ENCODE assay signal across 19 cellular contexts in the genomic region with DNA sequence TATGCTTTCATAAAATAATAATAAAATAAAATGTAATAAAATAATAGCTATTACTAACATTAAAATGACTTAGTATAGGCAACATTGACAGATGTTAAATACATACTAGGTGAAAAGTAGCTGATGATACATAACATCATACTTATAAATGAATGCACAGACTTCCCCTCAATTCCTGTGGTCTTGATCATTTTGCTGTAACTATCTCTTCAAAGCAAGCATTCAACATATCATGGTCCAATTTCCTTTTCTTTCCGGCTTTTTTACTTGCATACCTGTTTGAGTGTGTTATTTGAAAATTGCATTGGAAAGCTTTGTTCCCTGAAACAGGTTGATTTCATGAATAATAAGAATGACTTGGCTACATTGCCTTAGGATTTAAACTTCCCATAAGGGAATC.
"Had no signal": no experiment of that assay in that cellular context is flagged by ENCODE, and none has a peak within 500 bp of the region (broad histone marks: within the 10 kb centered on the region; RNA-seq: fewer than 3 reads in every experiment).

No MANE protein-coding gene starts in this region.

- DNase-seq: activated B cell treated with CpG ODN at 0.5 μM for 24 hours; activated CD4-positive, alpha-beta memory T cell treated with anti-CD3 and anti-CD28 coated beads, Interleukin-2, amount 10 ng/mL, durations not matched to agents 7 days and 5 days; activated CD4-positive, alpha-beta T cell treated with anti-CD3 and anti-CD28 coated beads for 48 hours; activated CD8-positive, alpha-beta memory T cell treated with anti-CD3 and anti-CD28 coated beads, Interleukin-2, amount 10 ng/mL, durations not matched to agents 7 days and 5 days; activated naive CD4-positive, alpha-beta T cell; activated naive CD8-positive, alpha-beta T cell treated with anti-CD3 and anti-CD28 coated beads for 36 hours; amygdala; cerebellar nuclear complex; effector memory CD4-positive, alpha-beta T cell; immature natural killer cell; mesenchymal stem cell; natural killer cell; retina; stimulated activated CD4-positive, alpha-beta T cell treated with anti-CD3 and anti-CD28 coated beads, Interleukin-2, amount 100 ng/mL, for 24 hours; stimulated activated naive CD4-positive, alpha-beta T cell treated with Interleukin-2 at 50 U/mL for 16 hours; thyroid gland had no signal

- H3K27me3 Mint-ChIP-seq: activated B cell treated with CpG ODN at 0.5 μM for 24 hours; activated CD4-positive, alpha-beta memory T cell treated with anti-CD3 and anti-CD28 coated beads, Interleukin-2, amount 10 ng/mL, durations not matched to agents 7 days and 5 days; activated CD8-positive, alpha-beta memory T cell treated with anti-CD3 and anti-CD28 coated beads, Interleukin-2, amount 10 ng/mL, durations not matched to agents 7 days and 5 days; activated naive CD8-positive, alpha-beta T cell treated with anti-CD3 and anti-CD28 coated beads for 36 hours; brain; dendritic cell treated with granulocyte-macrophage colony-stimulating factor and Interleukin-4, amounts not matched to agents 40 ng/mL and 50 ng/mL, for 4 days had no signal

- H3K27ac Mint-ChIP-seq: activated B cell treated with CpG ODN at 0.5 μM for 24 hours; activated CD4-positive, alpha-beta memory T cell treated with anti-CD3 and anti-CD28 coated beads, Interleukin-2, amount 10 ng/mL, durations not matched to agents 7 days and 5 days; activated CD8-positive, alpha-beta memory T cell treated with anti-CD3 and anti-CD28 coated beads, Interleukin-2, amount 10 ng/mL, durations not matched to agents 7 days and 5 days; activated naive CD8-positive, alpha-beta T cell treated with anti-CD3 and anti-CD28 coated beads for 36 hours; dendritic cell treated with granulocyte-macrophage colony-stimulating factor and Interleukin-4, amounts not matched to agents 40 ng/mL and 50 ng/mL, for 4 days; immature natural killer cell; natural killer cell; T-helper 2 cell treated with Interferon-gamma antibody and Interleukin-4, amounts not matched to agents 5 μg/mL and 100 μg/mL, for 36 hours had no signal

- H3K4me3 Mint-ChIP-seq: activated B cell treated with CpG ODN at 0.5 μM for 24 hours; activated CD4-positive, alpha-beta memory T cell treated with anti-CD3 and anti-CD28 coated beads, Interleukin-2, amount 10 ng/mL, durations not matched to agents 7 days and 5 days; activated CD8-positive, alpha-beta memory T cell treated with anti-CD3 and anti-CD28 coated beads, Interleukin-2, amount 10 ng/mL, durations not matched to agents 7 days and 5 days; activated naive CD8-positive, alpha-beta T cell treated with anti-CD3 and anti-CD28 coated beads for 36 hours; dendritic cell treated with granulocyte-macrophage colony-stimulating factor and Interleukin-4, amounts not matched to agents 40 ng/mL and 50 ng/mL, for 4 days; immature natural killer cell; natural killer cell; T-helper 2 cell treated with Interferon-gamma antibody and Interleukin-4, amounts not matched to agents 5 μg/mL and 100 μg/mL, for 36 hours had no signal

- H3K36me3 Mint-ChIP-seq: activated CD8-positive, alpha-beta memory T cell treated with anti-CD3 and anti-CD28 coated beads, Interleukin-2, amount 10 ng/mL, durations not matched to agents 7 days and 5 days; activated naive CD8-positive, alpha-beta T cell treated with anti-CD3 and anti-CD28 coated beads for 36 hours; immature natural killer cell; natural killer cell had no signal

- H3K4me1 Mint-ChIP-seq: activated B cell treated with CpG ODN at 0.5 μM for 24 hours; activated CD4-positive, alpha-beta memory T cell treated with anti-CD3 and anti-CD28 coated beads, Interleukin-2, amount 10 ng/mL, durations not matched to agents 7 days and 5 days; activated CD8-positive, alpha-beta memory T cell treated with anti-CD3 and anti-CD28 coated beads, Interleukin-2, amount 10 ng/mL, durations not matched to agents 7 days and 5 days; activated naive CD8-positive, alpha-beta T cell treated with anti-CD3 and anti-CD28 coated beads for 36 hours had no signal

- ATAC-seq: activated CD8-positive, alpha-beta memory T cell treated with anti-CD3 and anti-CD28 coated beads, Interleukin-2, amount 10 ng/mL, durations not matched to agents 7 days and 5 days; natural killer cell had no signal

- H3K9me3 Mint-ChIP-seq: dendritic cell treated with granulocyte-macrophage colony-stimulating factor and Interleukin-4, amounts not matched to agents 40 ng/mL and 50 ng/mL, for 4 days; T-helper 2 cell treated with Interferon-gamma antibody and Interleukin-4, amounts not matched to agents 5 μg/mL and 100 μg/mL, for 36 hours had no signal
